8 cellular contexts compared by ENCODE assay signal in the genomic region with DNA sequence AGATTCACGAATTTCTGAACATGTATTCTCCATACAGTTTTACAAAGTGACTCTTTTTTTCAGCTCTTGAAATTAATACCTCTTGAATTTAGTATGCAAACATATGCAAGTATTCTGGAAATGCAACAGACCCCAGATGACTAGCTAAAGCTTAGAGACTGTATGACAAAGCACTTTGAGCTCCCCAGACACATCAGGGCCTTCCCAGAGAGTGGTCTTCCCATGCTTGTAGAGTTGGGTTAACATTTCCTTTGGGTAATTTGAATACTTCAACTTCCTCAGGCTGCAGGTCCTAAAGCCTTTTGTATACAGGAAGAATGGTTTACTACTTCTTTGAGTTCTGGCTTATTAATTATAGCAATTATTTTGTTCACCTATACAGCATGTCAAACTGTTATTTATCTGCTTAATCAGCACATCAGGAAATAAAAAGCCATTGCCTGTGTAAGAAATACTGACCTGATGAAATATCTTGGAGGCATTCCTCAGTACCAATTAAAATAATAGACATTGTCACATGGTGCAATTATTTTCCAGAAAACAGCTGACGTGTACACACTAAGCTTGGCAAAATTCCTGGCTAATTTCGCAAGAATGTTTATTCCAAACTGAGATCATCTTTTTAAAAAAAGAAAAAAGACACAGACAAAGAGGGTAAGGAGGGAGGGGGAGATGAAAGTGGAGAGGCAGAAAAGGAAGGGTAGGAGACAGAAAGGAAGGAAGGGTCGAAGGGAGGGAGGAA.
DNase-seq lines count a peak whose midpoint lies in the region; ATAC-seq, FAIRE-seq and TF ChIP-seq lines count a peak whose summit lies in the region.

No MANE protein-coding gene starts in this region.

- H3K9ac ChIP-seq in kidney (ENCODE audit: low read length in 2 of 2): no peak overlapping the region

- TF ChIP-seq CTCF in brain microvascular endothelial cell (IDR thresholded peaks at IDR 0.05; ENCODE audit: low read depth, low read length, missing control alignments) (no peak), kidney (IDR thresholded peaks at IDR 0.05; ENCODE audit: borderline replicate concordance, extremely low read depth, insufficient read depth) (no peak), type B pancreatic cell (conservative IDR thresholded peaks at IDR 0.05) (no peak)

- no peak for ATAC-seq in HG03439 (IDR thresholded peaks at IDR 0.05; ENCODE audit: unreplicated experiment)
- ATAC-seq in GM18511 (IDR thresholded peaks at IDR 0.05; ENCODE audit: unreplicated experiment): no peak

- no peaks in the 10 kb centered on the region for H3K9me3 Mint-ChIP-seq in type B pancreatic cell

- H3K4me3 Mint-ChIP-seq in type B pancreatic cell: peak overlapping the region; percentile 10

- peaks cover 3 to 5% of the 10 kb centered on the region in 2 donors for H3K4me1 ChIP-seq in kidney (ENCODE audit: control insufficient read depth in 1 of 2, insufficient read depth in 1 of 2, low read depth in 1 of 2, low read length in 2 of 2)

- H3K27me3 ChIP-seq in brain microvascular endothelial cell (replicated peaks): no peaks in the 10 kb centered on the region

- no peaks in the 10 kb centered on the region for H3K27me3 Mint-ChIP-seq in type B pancreatic cell

- H3K9me3 ChIP-seq in kidney (ENCODE audit: control insufficient read depth in 1 of 2, low read length in 2 of 2): no peaks in the 10 kb centered on the region

- peak; percentile 58 for DNase-seq in DMS 273 (lab: John Stamatoyannopoulos, UW; ENCODE audit: unreplicated experiment)
- no peak for DNase-seq in DMS 273 treated with DMSO at 0.1 percent for 48 hours (lab: John Stamatoyannopoulos, UW)
- peak; percentile 83 for DNase-seq in brain microvascular endothelial cell
- no peak for DNase-seq in kidney
- DNase-seq in type B pancreatic cell (ENCODE audit: extremely low spot score, unreplicated experiment): no peak
- DNase-seq in activated CD8-positive, alpha-beta memory T cell treated with anti-CD3 and anti-CD28 coated beads, Interleukin-2, amount 50 U/mL, for 4 hours: no peak

- intact Hi-C loops in kidney (cut with DNase I): no loop called here

- H3K27ac ChIP-seq in brain microvascular endothelial cell (peak overlapping the region; percentile 90), kidney (ENCODE audit: low read depth in 2 of 2, low read length in 2 of 2) (peak overlapping the region in 1 of 2 donors; percentile 65)

- peak; percentile 97 for FAIRE-seq in kidney (lab: Jason Lieb, UNC)

- H3K27ac Mint-ChIP-seq in type B pancreatic cell: peak overlapping the region; percentile 88

- peaks cover 10% of the 10 kb centered on the region for H3K4me1 Mint-ChIP-seq in type B pancreatic cell (ENCODE audit: unreplicated experiment)

- in situ Hi-C loops in brain microvascular endothelial cell (cut with HindIII; ENCODE audit: low pct_ligation_motif_present, low sequenced_read_pairs): no loop called here

- no peaks in the 10 kb centered on the region for H3K36me3 ChIP-seq in brain microvascular endothelial cell (replicated peaks)
- no peaks in the 10 kb centered on the region for H3K36me3 ChIP-seq in kidney (ENCODE audit: control insufficient read depth in 1 of 2, insufficient read depth in 2 of 2, low read length in 2 of 2)

- H3K4me3 ChIP-seq in brain microvascular endothelial cell (ENCODE audit: low read depth, low read length) (no peak overlapping the region), kidney (ENCODE audit: low read length in 2 of 2) (no peak overlapping the region)

- no peaks in the 10 kb centered on the region for H3K36me3 Mint-ChIP-seq in type B pancreatic cell

Comparison
In these comparisons a context has a peak if more than half of its experiments do, and no peak if none do; other contexts are left out.
1. DNase-seq: peak in DMS 273 (single experiment) and brain microvascular endothelial cell (single experiment); none in DMS 273 treated with DMSO at 0.1 percent for 48 hours (single experiment), kidney (single experiment), type B pancreatic cell (single experiment) and activated CD8-positive, alpha-beta memory T cell treated with anti-CD3 and anti-CD28 coated beads, Interleukin-2, amount 50 U/mL, for 4 hours (single experiment).